17 cellular contexts compared by ENCODE assay signal in the genomic region with DNA sequence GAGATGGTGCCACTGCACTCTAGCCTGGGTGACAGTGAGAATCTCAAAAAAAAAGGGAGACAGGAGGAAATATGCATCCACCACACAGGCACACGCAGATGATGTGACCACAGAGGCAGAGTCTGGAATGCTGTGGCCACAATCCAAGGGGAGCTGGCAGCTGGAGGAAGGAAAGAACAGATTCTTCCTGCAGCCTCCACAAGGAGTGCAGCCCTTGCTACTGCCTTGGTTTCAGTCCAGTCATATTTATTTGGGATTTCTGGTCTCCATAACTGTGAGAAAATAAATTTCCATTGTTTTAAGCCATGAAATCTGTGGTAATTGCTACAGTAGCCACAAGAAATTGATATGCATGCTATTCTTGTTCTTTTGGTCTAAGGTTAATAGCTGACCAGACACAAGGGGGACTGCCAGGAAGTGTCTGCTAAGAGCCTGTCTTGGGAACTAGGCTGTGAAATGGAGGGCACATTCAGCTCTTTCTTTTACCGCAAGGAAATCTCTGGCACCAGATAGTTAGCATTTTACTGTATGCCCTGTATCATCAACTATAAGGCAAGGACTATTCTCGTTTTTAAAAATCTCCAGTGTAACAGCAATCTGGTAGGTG.
DNase-seq lines count a peak whose midpoint lies in the region; ATAC-seq and TF ChIP-seq lines count a peak whose summit lies in the region.
"Had no signal": no experiment of that assay in that cellular context is flagged by ENCODE, and none has a peak within 500 bp of the region (broad histone marks: within the 10 kb centered on the region; RNA-seq: fewer than 3 reads in every experiment).

No MANE protein-coding gene starts in this region.

- TF ChIP-seq CTCF in heart left ventricle (IDR thresholded peaks at IDR 0.05): peak in 1 of 12 donors; percentile 5
- TF ChIP-seq CTCF in astrocyte of the cerebellum (IDR thresholded peaks at IDR 0.05; ENCODE audit: low read depth, low read length, missing control alignments): peak; percentile 13
- TF ChIP-seq CTCF in testis (IDR thresholded peaks at IDR 0.05): no peak
- TF ChIP-seq CTCF in foreskin keratinocyte (conservative IDR thresholded peaks at IDR 0.05): no peak

- no peaks in the 10 kb centered on the region for H3K36me3 ChIP-seq in heart left ventricle
- H3K36me3 ChIP-seq in testis (ENCODE audit: low read depth, missing control alignments): no peaks in the 10 kb centered on the region

- ATAC-seq in heart left ventricle (no peak), left ventricle myocardium superior (peak; percentile 24), foreskin keratinocyte (no peak)
- ATAC-seq: activated CD8-positive, alpha-beta T cell treated with anti-CD3 and anti-CD28 coated beads, Interleukin-2, amount 10 ng/mL, durations not matched to agents 7 days and 5 days; activated naive CD8-positive, alpha-beta T cell treated with anti-CD3 and anti-CD28 coated beads, Interleukin-2, amount 50 U/mL, for 24 hours; activated T-cell treated with anti-CD3 and anti-CD28 coated beads, Interleukin-2, amount 50 U/mL, for 72 hours; stimulated activated naive CD8-positive, alpha-beta T cell treated with anti-CD3 and anti-CD28 coated beads, Interleukin-15, Interleukin-2, amounts not matched to agents 100 U/mL and 50 U/mL, for 24 hours had no signal

- H3K9me3 ChIP-seq in heart left ventricle (peaks cover 0 to 9% (median 0%) of the 10 kb centered on the region in 12 donors), testis (no peaks in the 10 kb centered on the region)

- peak overlapping the region in 7 of 12 donors; percentile 48 to 88 (median 79) for H3K27ac ChIP-seq in heart left ventricle
- peak overlapping the region in 1 of 2 donors; percentile 28 for H3K27ac ChIP-seq in testis
- H3K27ac ChIP-seq in foreskin keratinocyte: no peak overlapping the region

- H3K4me3 ChIP-seq in heart left ventricle (no peak overlapping the region), astrocyte of the cerebellum (ENCODE audit: low read depth, low read length) (no peak overlapping the region), testis (no peak overlapping the region)

- WGBS in heart left ventricle, 4 donors: 72 to 83% (median 78%) methylated on average over 3 of the region's 3 CpGs
- 32 to 47% methylated on average over 3 of the region's 3 CpGs for WGBS in testis, 2 donors

- TF ChIP-seq POLR2A in heart left ventricle (IDR thresholded peaks at IDR 0.05): no peak
- no peak for TF ChIP-seq POLR2A in testis (IDR thresholded peaks at IDR 0.05)

- H3K27me3 ChIP-seq in heart left ventricle (no peaks in the 10 kb centered on the region), testis (no peaks in the 10 kb centered on the region), foreskin keratinocyte (no peaks in the 10 kb centered on the region)

- DNase-seq in heart left ventricle (no peak), cardiac septum (ENCODE audit: low spot score) (no peak), astrocyte of the cerebellum (ENCODE audit: low read depth) (peak; percentile 78), left ventricle myocardium superior (no peak), testis (peak; percentile 29), foreskin keratinocyte (no peak), 8988T (no peak)
- DNase-seq in stimulated activated CD8-positive, alpha-beta memory T cell treated with anti-CD3 and anti-CD28 coated beads, Interleukin-4, amount 100 ng/mL, for 48 hours: no peak
- DNase-seq: activated CD4-positive, CD25-positive, alpha-beta regulatory T cell; activated CD8-positive, alpha-beta T cell treated with anti-CD3 and anti-CD28 coated beads, Interleukin-2, amount 10 ng/mL, durations not matched to agents 7 days and 5 days; activated naive CD8-positive, alpha-beta T cell treated with anti-CD3 and anti-CD28 coated beads, Interleukin-2, amount 50 U/mL, for 24 hours; activated T-cell treated with anti-CD3 and anti-CD28 coated beads, Interleukin-2, amount 50 U/mL, for 72 hours; CD4-positive, alpha-beta T cell; NCI-H187 treated with DMSO at 0.1 percent for 48 hours; NCI-H510A; nephron progenitor cell; stimulated activated naive CD8-positive, alpha-beta T cell treated with anti-CD3 and anti-CD28 coated beads, Interleukin-15, Interleukin-2, amounts not matched to agents 100 U/mL and 50 U/mL, for 24 hours had no signal

- H3K4me1 ChIP-seq in heart left ventricle (peaks cover 0 to 41% (median 14%) of the 10 kb centered on the region in 12 donors), testis (peaks cover 14% of the 10 kb centered on the region), foreskin keratinocyte (peaks cover 21% of the 10 kb centered on the region)

- in situ Hi-C loops in astrocyte of the cerebellum (cut with HindIII; ENCODE audit: low sequenced_read_pairs): no loop called here

- intact Hi-C loops in heart left ventricle (cut with DNase I) (loop anchor here in 2 of 10 donors (10.0 kb wide), 1 partner anchor 48 kb away; no protein-coding TSS in a partner anchor), cardiac septum (cut with DNase I) (no loop called here), left ventricle myocardium superior (cut with micrococcal nuclease) (no loop called here), testis (cut with DNase I; ENCODE audit: low total_unique reads) (no loop called here)

Comparison
In these comparisons a context has a peak if more than half of its experiments do, and no peak if none do; other contexts are left out.
1. DNase-seq: peak in astrocyte of the cerebellum (single experiment) and testis (single experiment); none in heart left ventricle (0 of 5), cardiac septum (single experiment), left ventricle myocardium superior (single experiment), foreskin keratinocyte (0 of 2), 8988T (single experiment) and stimulated activated CD8-positive, alpha-beta memory T cell treated with anti-CD3 and anti-CD28 coated beads, Interleukin-4, amount 100 ng/mL, for 48 hours (single experiment).